Comparison of ENCODE assay signal across 23 cellular contexts in genomic region chr1:14724234-14724633, GRCh38.
DNase-seq lines count a peak whose midpoint lies in the region; ATAC-seq, FAIRE-seq and TF ChIP-seq lines count a peak whose summit lies in the region.
"Had no signal": no experiment of that assay in that cellular context is flagged by ENCODE, and none has a peak within 500 bp of the region (broad histone marks: within the 10 kb centered on the region; RNA-seq: fewer than 3 reads in every experiment).

No MANE protein-coding gene starts in this region.

- no peaks in the 10 kb centered on the region for H3K4me1 ChIP-seq in RWPE2 (ENCODE audit: insufficient read depth, poor library complexity, severe bottlenecking)
- H3K4me1 ChIP-seq in foreskin keratinocyte, result peaks cover 5% of the 10 kb centered on the region
- no peaks in the 10 kb centered on the region for H3K4me1 ChIP-seq in upper lobe of left lung
- H3K4me1 ChIP-seq: Caco-2, Peyer's patch, prostate gland had no signal

- TF ChIP-seq EP300 in upper lobe of left lung (IDR thresholded peaks at IDR 0.05), result no peak

- TF ChIP-seq CTCF in RWPE2 (IDR thresholded peaks at IDR 0.05; ENCODE audit: poor library complexity, severe bottlenecking) (no peak), foreskin keratinocyte (conservative IDR thresholded peaks at IDR 0.05) (no peak), upper lobe of left lung (IDR thresholded peaks at IDR 0.05) (no peak)

- WGBS in upper lobe of left lung, 2 donors, result 68 to 77% methylated on average over 5 of the region's 5 CpGs

- peak; percentile 44; the same call in 1 of the 3 replicates for ATAC-seq in RWPE2 (ENCODE audit: low read depth)
- ATAC-seq in foreskin keratinocyte, result peak; percentile 65
- ATAC-seq in HG03521 (IDR thresholded peaks at IDR 0.05; ENCODE audit: unreplicated experiment), result no peak
- ATAC-seq in upper lobe of left lung (ENCODE audit: low FRiP score in 2 of 2), result no peak
- no peak for ATAC-seq in HG02759 (IDR thresholded peaks at IDR 0.05; ENCODE audit: unreplicated experiment)

- H3K36me3 ChIP-seq in RWPE2 (ENCODE audit: low read depth) (no peaks in the 10 kb centered on the region), upper lobe of left lung (no peaks in the 10 kb centered on the region)
- H3K36me3 ChIP-seq: Peyer's patch, prostate gland had no signal

- H3K9me3 ChIP-seq in RWPE2 (ENCODE audit: severe bottlenecking) (no peaks in the 10 kb centered on the region), upper lobe of left lung (no peaks in the 10 kb centered on the region)
- H3K9me3 ChIP-seq: Caco-2, Peyer's patch, prostate gland had no signal

- FAIRE-seq in urothelium cell line (lab: Jason Lieb, UNC), result no peak
- FAIRE-seq: GM12891, kidney had no signal

- no peak for TF ChIP-seq POLR2A in upper lobe of left lung (IDR thresholded peaks at IDR 0.05)

- peak; percentile 19 for DNase-seq in NCI-H82 (lab: John Stamatoyannopoulos, UW)
- DNase-seq in NCI-H82 treated with DMSO at 0.1 percent for 48 hours (lab: John Stamatoyannopoulos, UW; ENCODE audit: unreplicated experiment), result no peak
- DNase-seq in RWPE2 (ENCODE audit: low spot score), result no peak
- peak in 1 of 2 donors; percentile 37 for DNase-seq in foreskin keratinocyte
- DNase-seq in urothelium cell line (ENCODE audit: low spot score), result peak; percentile 40
- DNase-seq in upper lobe of left lung, result no peak
- DNase-seq: 8988T; anterior cingulate cortex; C1 segment of cervical spinal cord; Caco-2; central memory CD4-positive, alpha-beta T cell; DMS79 treated with DMSO at 0.1 percent for 48 hours; glutamatergic neuron; H9; NCI-H1417 treated with DMSO at 0.1 percent for 48 hours; NCI-H2107; Peyer's patch; T-helper 2 cell had no signal

- H3K27ac ChIP-seq in RWPE2 (ENCODE audit: poor library complexity, severe bottlenecking), result no peak overlapping the region
- no peak overlapping the region for H3K27ac ChIP-seq in foreskin keratinocyte
- H3K27ac ChIP-seq in upper lobe of left lung, result no peak overlapping the region
- H3K27ac ChIP-seq: Peyer's patch, prostate gland had no signal

- H3K27me3 ChIP-seq in RWPE2 (ENCODE audit: insufficient read depth, poor library complexity, severe bottlenecking) (no peaks in the 10 kb centered on the region), foreskin keratinocyte (no peaks in the 10 kb centered on the region), upper lobe of left lung (no peaks in the 10 kb centered on the region)
- H3K27me3 ChIP-seq: Peyer's patch had no signal

- no peak overlapping the region for H3K4me3 ChIP-seq in RWPE2 (ENCODE audit: severe bottlenecking)
- no peak overlapping the region for H3K4me3 ChIP-seq in upper lobe of left lung
- H3K4me3 ChIP-seq: Peyer's patch, prostate gland had no signal

Comparison
In these comparisons a context has a peak if more than half of its experiments do, and no peak if none do; other contexts are left out.
1. DNase-seq: peak in NCI-H82 (single experiment) and urothelium cell line (single experiment); none in NCI-H82 treated with DMSO at 0.1 percent for 48 hours (single experiment), RWPE2 (single experiment) and upper lobe of left lung (0 of 2).
2. ATAC-seq: peak in RWPE2 (single experiment) and foreskin keratinocyte (single experiment); none in HG03521 (single experiment), upper lobe of left lung (0 of 2) and HG02759 (single experiment).